In the genomic region with DNA sequence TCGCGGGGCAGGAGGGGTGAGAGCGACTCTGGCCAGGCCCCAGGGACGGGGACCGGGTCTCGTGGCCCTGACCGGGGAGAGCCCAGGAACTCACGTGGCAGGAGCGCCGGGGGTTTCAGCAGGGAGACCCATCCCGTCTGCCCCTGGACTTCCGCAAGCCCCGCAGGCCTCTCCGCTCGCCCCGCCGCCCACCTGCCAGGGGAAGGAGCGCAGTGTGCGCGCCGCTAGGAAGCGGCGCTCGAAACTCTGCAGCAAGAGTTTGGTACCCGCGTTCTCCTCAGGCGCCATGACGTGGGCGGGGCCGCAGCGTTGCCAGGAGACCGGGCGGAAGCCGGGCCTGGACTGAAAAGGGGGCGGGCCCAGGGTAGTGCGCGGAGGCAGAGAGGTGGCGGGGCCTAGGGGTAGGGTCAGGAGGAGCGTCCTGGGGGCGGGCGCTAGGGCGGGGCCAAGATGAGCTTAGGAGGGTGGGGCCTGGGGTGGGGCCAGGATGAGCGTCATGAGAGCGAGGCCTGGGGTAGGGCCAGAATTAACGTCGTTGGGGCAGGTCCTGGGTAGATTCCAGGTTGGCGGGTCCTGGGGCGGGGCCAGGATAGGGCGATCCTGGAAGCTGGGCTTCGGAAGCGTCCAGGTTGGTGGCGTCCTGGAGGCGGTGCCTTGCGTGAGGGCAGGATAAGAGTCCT, we compare ENCODE assay signal across 1 cellular context.
A peak's percentile ranks its signal among the peaks of the same experiment; 100 is the strongest.
TF ChIP-seq lines count a peak whose summit lies in the region.

No MANE protein-coding gene starts in this region.

TF ChIP-seq in K562, 482 proteins besides CTCF, POLR2A, EP300 and RAD21 (continued from another document and continues in another):
- no peak for TF ChIP-seq ZNF274 (IDR thresholded peaks at IDR 0.05; ENCODE audit: borderline replicate concordance, low read depth, low read length)
- TF ChIP-seq TCF7L2 (IDR thresholded peaks at IDR 0.05; ENCODE audit: low read depth, low read length), result no peak
- TF ChIP-seq CCAR2 (IDR thresholded peaks at IDR 0.05; ENCODE audit: low read depth, low read length), result no peak
- TF ChIP-seq, protein P1, sequence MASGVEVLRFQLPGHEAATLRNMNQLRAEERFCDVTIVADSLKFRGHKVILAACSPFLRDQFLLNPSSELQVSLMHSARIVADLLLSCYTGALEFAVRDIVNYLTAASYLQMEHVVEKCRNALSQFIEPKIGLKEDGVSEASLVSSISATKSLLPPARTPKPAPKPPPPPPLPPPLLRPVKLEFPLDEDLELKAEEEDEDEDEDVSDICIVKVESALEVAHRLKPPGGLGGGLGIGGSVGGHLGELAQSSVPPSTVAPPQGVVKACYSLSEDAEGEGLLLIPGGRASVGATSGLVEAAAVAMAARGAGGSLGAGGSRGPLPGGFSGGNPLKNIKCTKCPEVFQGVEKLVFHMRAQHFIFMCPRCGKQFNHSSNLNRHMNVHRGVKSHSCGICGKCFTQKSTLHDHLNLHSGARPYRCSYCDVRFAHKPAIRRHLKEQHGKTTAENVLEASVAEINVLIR (CRISPR knock-in tag; IDR thresholded peaks at IDR 0.05), result no peak
- TF ChIP-seq TFAM (CRISPR knock-in tag; conservative IDR thresholded peaks at IDR 0.05), result no peak
- TF ChIP-seq CBFA2T2 (conservative IDR thresholded peaks at IDR 0.05), result no peak
- TF ChIP-seq EGR1 (conservative IDR thresholded peaks at IDR 0.05), result peak; percentile 67
- TF ChIP-seq CREM (IDR thresholded peaks at IDR 0.05; ENCODE audit: low read depth), result peak; percentile 54
- TF ChIP-seq FOXJ3 (CRISPR knock-in tag; IDR thresholded peaks at IDR 0.05), result no peak
- TF ChIP-seq LCOR (CRISPR knock-in tag; IDR thresholded peaks at IDR 0.05), result 0 out of 2 replicates have a peak, but pooled peaks have one; percentile 9
- no peak for TF ChIP-seq ARHGAP35 (IDR thresholded peaks at IDR 0.05; ENCODE audit: partially characterized antibody)
- TF ChIP-seq ZSCAN29 (IDR thresholded peaks at IDR 0.05), result no peak
- TF ChIP-seq, protein P2, sequence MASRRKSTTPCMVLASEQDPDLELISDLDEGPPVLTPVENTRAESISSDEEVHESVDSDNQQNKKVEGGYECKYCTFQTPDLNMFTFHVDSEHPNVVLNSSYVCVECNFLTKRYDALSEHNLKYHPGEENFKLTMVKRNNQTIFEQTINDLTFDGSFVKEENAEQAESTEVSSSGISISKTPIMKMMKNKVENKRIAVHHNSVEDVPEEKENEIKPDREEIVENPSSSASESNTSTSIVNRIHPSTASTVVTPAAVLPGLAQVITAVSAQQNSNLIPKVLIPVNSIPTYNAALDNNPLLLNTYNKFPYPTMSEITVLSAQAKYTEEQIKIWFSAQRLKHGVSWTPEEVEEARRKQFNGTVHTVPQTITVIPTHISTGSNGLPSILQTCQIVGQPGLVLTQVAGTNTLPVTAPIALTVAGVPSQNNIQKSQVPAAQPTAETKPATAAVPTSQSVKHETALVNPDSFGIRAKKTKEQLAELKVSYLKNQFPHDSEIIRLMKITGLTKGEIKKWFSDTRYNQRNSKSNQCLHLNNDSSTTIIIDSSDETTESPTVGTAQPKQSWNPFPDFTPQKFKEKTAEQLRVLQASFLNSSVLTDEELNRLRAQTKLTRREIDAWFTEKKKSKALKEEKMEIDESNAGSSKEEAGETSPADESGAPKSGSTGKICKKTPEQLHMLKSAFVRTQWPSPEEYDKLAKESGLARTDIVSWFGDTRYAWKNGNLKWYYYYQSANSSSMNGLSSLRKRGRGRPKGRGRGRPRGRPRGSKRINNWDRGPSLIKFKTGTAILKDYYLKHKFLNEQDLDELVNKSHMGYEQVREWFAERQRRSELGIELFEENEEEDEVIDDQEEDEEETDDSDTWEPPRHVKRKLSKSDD (conservative IDR thresholded peaks at IDR 0.05; ENCODE audit: low read length), result no peak
- TF ChIP-seq PHF21A (IDR thresholded peaks at IDR 0.05; ENCODE audit: borderline replicate concordance, low read depth), result no peak
- TF ChIP-seq GABPA (tag; conservative IDR thresholded peaks at IDR 0.05; ENCODE audit: low read depth), result peak; percentile 76
- TF ChIP-seq, protein P3, sequence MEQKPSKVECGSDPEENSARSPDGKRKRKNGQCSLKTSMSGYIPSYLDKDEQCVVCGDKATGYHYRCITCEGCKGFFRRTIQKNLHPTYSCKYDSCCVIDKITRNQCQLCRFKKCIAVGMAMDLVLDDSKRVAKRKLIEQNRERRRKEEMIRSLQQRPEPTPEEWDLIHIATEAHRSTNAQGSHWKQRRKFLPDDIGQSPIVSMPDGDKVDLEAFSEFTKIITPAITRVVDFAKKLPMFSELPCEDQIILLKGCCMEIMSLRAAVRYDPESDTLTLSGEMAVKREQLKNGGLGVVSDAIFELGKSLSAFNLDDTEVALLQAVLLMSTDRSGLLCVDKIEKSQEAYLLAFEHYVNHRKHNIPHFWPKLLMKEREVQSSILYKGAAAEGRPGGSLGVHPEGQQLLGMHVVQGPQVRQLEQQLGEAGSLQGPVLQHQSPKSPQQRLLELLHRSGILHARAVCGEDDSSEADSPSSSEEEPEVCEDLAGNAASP (IDR thresholded peaks at IDR 0.05), result no peak
- TF ChIP-seq, protein P4, sequence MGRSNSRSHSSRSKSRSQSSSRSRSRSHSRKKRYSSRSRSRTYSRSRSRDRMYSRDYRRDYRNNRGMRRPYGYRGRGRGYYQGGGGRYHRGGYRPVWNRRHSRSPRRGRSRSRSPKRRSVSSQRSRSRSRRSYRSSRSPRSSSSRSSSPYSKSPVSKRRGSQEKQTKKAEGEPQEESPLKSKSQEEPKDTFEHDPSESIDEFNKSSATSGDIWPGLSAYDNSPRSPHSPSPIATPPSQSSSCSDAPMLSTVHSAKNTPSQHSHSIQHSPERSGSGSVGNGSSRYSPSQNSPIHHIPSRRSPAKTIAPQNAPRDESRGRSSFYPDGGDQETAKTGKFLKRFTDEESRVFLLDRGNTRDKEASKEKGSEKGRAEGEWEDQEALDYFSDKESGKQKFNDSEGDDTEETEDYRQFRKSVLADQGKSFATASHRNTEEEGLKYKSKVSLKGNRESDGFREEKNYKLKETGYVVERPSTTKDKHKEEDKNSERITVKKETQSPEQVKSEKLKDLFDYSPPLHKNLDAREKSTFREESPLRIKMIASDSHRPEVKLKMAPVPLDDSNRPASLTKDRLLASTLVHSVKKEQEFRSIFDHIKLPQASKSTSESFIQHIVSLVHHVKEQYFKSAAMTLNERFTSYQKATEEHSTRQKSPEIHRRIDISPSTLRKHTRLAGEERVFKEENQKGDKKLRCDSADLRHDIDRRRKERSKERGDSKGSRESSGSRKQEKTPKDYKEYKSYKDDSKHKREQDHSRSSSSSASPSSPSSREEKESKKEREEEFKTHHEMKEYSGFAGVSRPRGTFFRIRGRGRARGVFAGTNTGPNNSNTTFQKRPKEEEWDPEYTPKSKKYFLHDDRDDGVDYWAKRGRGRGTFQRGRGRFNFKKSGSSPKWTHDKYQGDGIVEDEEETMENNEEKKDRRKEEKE (IDR thresholded peaks at IDR 0.05; ENCODE audit: borderline replicate concordance in 1 of 2, control insufficient read depth in 1 of 2, low read depth in 2 of 2, low read length in 1 of 2), result no peak
- TF ChIP-seq SRSF3 (IDR thresholded peaks at IDR 0.05; ENCODE audit: insufficient read depth, low read length), result no peak
- TF ChIP-seq, protein P5, sequence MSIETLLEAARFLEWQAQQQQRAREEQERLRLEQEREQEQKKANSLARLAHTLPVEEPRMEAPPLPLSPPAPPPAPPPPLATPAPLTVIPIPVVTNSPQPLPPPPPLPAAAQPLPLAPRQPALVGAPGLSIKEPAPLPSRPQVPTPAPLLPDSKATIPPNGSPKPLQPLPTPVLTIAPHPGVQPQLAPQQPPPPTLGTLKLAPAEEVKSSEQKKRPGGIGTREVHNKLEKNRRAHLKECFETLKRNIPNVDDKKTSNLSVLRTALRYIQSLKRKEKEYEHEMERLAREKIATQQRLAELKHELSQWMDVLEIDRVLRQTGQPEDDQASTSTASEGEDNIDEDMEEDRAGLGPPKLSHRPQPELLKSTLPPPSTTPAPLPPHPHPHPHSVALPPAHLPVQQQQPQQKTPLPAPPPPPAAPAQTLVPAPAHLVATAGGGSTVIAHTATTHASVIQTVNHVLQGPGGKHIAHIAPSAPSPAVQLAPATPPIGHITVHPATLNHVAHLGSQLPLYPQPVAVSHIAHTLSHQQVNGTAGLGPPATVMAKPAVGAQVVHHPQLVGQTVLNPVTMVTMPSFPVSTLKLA (conservative IDR thresholded peaks at IDR 0.05), result no peak; a peak in 2 of 4 replicates
- TF ChIP-seq, protein P6, sequence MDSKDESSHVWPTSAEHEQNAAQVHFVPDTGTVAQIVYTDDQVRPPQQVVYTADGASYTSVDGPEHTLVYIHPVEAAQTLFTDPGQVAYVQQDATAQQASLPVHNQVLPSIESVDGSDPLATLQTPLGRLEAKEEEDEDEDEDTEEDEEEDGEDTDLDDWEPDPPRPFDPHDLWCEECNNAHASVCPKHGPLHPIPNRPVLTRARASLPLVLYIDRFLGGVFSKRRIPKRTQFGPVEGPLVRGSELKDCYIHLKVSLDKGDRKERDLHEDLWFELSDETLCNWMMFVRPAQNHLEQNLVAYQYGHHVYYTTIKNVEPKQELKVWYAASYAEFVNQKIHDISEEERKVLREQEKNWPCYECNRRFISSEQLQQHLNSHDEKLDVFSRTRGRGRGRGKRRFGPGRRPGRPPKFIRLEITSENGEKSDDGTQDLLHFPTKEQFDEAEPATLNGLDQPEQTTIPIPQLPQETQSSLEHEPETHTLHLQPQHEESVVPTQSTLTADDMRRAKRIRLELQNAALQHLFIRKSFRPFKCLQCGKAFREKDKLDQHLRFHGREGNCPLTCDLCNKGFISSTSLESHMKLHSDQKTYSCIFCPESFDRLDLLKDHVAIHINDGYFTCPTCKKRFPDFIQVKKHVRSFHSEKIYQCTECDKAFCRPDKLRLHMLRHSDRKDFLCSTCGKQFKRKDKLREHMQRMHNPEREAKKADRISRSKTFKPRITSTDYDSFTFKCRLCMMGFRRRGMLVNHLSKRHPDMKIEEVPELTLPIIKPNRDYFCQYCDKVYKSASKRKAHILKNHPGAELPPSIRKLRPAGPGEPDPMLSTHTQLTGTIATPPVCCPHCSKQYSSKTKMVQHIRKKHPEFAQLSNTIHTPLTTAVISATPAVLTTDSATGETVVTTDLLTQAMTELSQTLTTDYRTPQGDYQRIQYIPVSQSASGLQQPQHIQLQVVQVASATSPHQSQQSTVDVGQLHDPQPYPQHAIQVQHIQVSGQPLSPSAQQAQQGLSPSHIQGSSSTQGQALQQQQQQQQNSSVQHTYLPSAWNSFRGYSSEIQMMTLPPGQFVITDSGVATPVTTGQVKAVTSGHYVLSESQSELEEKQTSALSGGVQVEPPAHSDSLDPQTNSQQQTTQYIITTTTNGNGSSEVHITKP (IDR thresholded peaks at IDR 0.05; ENCODE audit: partially characterized antibody), result peak; percentile 18
- no peak for TF ChIP-seq KLF6 (CRISPR knock-in tag; IDR thresholded peaks at IDR 0.05; ENCODE audit: borderline replicate concordance)
- TF ChIP-seq, protein P7, sequence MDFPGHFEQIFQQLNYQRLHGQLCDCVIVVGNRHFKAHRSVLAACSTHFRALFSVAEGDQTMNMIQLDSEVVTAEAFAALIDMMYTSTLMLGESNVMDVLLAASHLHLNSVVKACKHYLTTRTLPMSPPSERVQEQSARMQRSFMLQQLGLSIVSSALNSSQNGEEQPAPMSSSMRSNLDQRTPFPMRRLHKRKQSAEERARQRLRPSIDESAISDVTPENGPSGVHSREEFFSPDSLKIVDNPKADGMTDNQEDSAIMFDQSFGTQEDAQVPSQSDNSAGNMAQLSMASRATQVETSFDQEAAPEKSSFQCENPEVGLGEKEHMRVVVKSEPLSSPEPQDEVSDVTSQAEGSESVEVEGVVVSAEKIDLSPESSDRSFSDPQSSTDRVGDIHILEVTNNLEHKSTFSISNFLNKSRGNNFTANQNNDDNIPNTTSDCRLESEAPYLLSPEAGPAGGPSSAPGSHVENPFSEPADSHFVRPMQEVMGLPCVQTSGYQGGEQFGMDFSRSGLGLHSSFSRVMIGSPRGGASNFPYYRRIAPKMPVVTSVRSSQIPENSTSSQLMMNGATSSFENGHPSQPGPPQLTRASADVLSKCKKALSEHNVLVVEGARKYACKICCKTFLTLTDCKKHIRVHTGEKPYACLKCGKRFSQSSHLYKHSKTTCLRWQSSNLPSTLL (IDR thresholded peaks at IDR 0.05), result no peak
- no peak for TF ChIP-seq ZNF253 (CRISPR knock-in tag; conservative IDR thresholded peaks at IDR 0.05)
- peak; percentile 68 for TF ChIP-seq RBM22 (IDR thresholded peaks at IDR 0.05; ENCODE audit: low read depth, low read length, poor library complexity, severe bottlenecking)
- TF ChIP-seq, protein P8, sequence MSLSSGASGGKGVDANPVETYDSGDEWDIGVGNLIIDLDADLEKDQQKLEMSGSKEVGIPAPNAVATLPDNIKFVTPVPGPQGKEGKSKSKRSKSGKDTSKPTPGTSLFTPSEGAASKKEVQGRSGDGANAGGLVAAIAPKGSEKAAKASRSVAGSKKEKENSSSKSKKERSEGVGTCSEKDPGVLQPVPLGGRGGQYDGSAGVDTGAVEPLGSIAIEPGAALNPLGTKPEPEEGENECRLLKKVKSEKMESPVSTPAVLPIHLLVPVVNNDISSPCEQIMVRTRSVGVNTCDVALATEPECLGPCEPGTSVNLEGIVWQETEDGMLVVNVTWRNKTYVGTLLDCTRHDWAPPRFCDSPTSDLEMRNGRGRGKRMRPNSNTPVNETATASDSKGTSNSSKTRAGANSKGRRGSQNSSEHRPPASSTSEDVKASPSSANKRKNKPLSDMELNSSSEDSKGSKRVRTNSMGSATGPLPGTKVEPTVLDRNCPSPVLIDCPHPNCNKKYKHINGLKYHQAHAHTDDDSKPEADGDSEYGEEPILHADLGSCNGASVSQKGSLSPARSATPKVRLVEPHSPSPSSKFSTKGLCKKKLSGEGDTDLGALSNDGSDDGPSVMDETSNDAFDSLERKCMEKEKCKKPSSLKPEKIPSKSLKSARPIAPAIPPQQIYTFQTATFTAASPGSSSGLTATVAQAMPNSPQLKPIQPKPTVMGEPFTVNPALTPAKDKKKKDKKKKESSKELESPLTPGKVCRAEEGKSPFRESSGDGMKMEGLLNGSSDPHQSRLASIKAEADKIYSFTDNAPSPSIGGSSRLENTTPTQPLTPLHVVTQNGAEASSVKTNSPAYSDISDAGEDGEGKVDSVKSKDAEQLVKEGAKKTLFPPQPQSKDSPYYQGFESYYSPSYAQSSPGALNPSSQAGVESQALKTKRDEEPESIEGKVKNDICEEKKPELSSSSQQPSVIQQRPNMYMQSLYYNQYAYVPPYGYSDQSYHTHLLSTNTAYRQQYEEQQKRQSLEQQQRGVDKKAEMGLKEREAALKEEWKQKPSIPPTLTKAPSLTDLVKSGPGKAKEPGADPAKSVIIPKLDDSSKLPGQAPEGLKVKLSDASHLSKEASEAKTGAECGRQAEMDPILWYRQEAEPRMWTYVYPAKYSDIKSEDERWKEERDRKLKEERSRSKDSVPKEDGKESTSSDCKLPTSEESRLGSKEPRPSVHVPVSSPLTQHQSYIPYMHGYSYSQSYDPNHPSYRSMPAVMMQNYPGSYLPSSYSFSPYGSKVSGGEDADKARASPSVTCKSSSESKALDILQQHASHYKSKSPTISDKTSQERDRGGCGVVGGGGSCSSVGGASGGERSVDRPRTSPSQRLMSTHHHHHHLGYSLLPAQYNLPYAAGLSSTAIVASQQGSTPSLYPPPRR (CRISPR knock-in tag; IDR thresholded peaks at IDR 0.05; ENCODE audit: borderline replicate concordance), result no peak
- TF ChIP-seq NFE2 (IDR thresholded peaks at IDR 0.05; ENCODE audit: low read depth), result no peak
- no peak for TF ChIP-seq DPF2 (IDR thresholded peaks at IDR 0.05)
- TF ChIP-seq TAL1 (IDR thresholded peaks at IDR 0.05), result no peak
- no peak for TF ChIP-seq CHD4 (IDR thresholded peaks at IDR 0.05; ENCODE audit: insufficient read depth, insufficient replicate concordance, low read depth, low read length, poor library complexity, severe bottlenecking)
- TF ChIP-seq, protein P9, sequence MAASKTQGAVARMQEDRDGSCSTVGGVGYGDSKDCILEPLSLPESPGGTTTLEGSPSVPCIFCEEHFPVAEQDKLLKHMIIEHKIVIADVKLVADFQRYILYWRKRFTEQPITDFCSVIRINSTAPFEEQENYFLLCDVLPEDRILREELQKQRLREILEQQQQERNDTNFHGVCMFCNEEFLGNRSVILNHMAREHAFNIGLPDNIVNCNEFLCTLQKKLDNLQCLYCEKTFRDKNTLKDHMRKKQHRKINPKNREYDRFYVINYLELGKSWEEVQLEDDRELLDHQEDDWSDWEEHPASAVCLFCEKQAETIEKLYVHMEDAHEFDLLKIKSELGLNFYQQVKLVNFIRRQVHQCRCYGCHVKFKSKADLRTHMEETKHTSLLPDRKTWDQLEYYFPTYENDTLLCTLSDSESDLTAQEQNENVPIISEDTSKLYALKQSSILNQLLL (CRISPR knock-in tag; IDR thresholded peaks at IDR 0.05; ENCODE audit: borderline replicate concordance), result no peak
